20 cellular contexts compared by ENCODE assay signal in the genomic region with DNA sequence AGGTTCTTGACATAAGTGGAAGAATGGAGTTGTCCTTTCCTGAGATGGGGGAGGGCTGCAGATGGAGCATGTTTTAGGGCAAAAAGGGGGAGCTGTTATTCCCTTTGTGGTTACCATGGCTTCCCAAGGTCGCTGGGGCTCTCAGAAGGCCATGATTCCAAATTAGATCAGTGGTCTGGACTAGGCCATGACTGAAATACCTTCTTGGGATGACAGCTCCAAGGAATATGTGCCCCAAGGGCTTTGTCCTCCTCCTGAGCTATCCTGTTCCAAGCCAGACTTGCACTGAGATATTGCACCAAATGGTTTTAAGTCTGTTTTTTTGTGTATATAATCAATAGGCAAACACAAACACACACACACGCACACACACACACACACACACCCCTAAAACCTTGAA. TPM values are rescaled to one million over a fixed set of nuclear protein-coding genes. Genes with fewer than 3 reads are reported as not detected.
DNase-seq lines count a peak whose midpoint lies in the region; ATAC-seq, FAIRE-seq and TF ChIP-seq lines count a peak whose summit lies in the region.
"Had no signal": no experiment of that assay in that cellular context is flagged by ENCODE, and none has a peak within 500 bp of the region (broad histone marks: within the 10 kb centered on the region; RNA-seq: fewer than 3 reads in every experiment).

No MANE protein-coding gene starts in this region.

- TF ChIP-seq EP300 in H1 (IDR thresholded peaks at IDR 0.05; ENCODE audit: borderline replicate concordance in 1 of 2, low read depth in 2 of 2, low read length in 2 of 2) = no peak

- no peak overlapping the region for H2BK15ac ChIP-seq in H1 (ENCODE audit: low read length)

- CTCF ChIA-PET in MCF 10A (lab: Yijun Ruan, JAX) (no interaction called here), mammary epithelial cell (lab: Charles Lee; ENCODE audit: low non-redundant PET) (no interaction called here), H1 (lab: Charles Lee; ENCODE audit: partially characterized antibody) (interaction anchor here (0.6 to 1.5 kb wide), 3 partner anchors 12 to 80 kb away, joined by 3 to 5 read pairs (median 3); no protein-coding TSS in a partner anchor)

- no peak overlapping the region for H3K14ac ChIP-seq in H1 (ENCODE audit: insufficient read length)

- in situ Hi-C loops in mammary epithelial cell (cut with MboI; ENCODE audit: low sequenced_read_pairs in 2 of 2) = no loop called here
- in situ Hi-C loops in G401 (cut with HindIII; ENCODE audit: low sequenced_read_pairs) = no loop called here

- TF ChIP-seq POLR2A in H1 (IDR thresholded peaks at IDR 0.05; ENCODE audit: control extremely low read depth in 1 of 2, low read depth in 2 of 2, low read length in 2 of 2) = no peak

- H3K27ac ChIP-seq in mammary epithelial cell (ENCODE audit: insufficient read depth, low read depth, low read length) (no peak overlapping the region), H1 (ENCODE audit: low read depth, low read length) (no peak overlapping the region)

- no peaks in the 10 kb centered on the region for H3K27me3 Mint-ChIP-seq in MCF 10A (ENCODE audit: insufficient read depth, unreplicated experiment)
- no peaks in the 10 kb centered on the region for H3K27me3 Mint-ChIP-seq in stimulated activated memory B cell treated with anti-CD40 and anti-IgM and Interleukin-4, amounts not matched to agents 10 μg/mL and 1 μg/mL and 100 μg/mL, for 72 hours

- H3K36me3 Mint-ChIP-seq in MCF 10A (ENCODE audit: insufficient read depth, unreplicated experiment) = peaks cover 15% of the 10 kb centered on the region
- H3K36me3 Mint-ChIP-seq in stimulated activated memory B cell treated with anti-CD40 and anti-IgM and Interleukin-4, amounts not matched to agents 10 μg/mL and 1 μg/mL and 100 μg/mL, for 72 hours = peaks cover 4% of the 10 kb centered on the region

- no peak overlapping the region for H3K18ac ChIP-seq in H1 (ENCODE audit: extremely low read depth, low read length)

- no peak for ATAC-seq in stimulated activated memory B cell treated with anti-CD40 and anti-IgM and Interleukin-4, amounts not matched to agents 10 μg/mL and 1 μg/mL and 100 μg/mL, for 72 hours
- ATAC-seq: foreskin keratinocyte, K562, lower lobe of right lung had no signal

- H2AFZ ChIP-seq in mammary epithelial cell (ENCODE audit: low read depth, low read length) = no peak overlapping the region
- no peak overlapping the region for H2AFZ ChIP-seq in H1 (ENCODE audit: low read length)

- H2AK5ac ChIP-seq in H1 (ENCODE audit: low read depth, low read length) = peak overlapping the region; percentile 82; the same call in 1 of the 2 replicates

- peaks cover 17% of the 10 kb centered on the region for H3K79me2 ChIP-seq in mammary epithelial cell (ENCODE audit: insufficient read depth, low read length)
- peaks cover 15 to 18% of the 10 kb centered on the region in 2 experiments for H3K79me2 ChIP-seq in H1 (ENCODE audit: control insufficient read depth in 1 of 2, insufficient read depth in 2 of 2, low read length in 2 of 2)

- peaks cover 2% of the 10 kb centered on the region for H3K23me2 ChIP-seq in H1 (ENCODE audit: low read depth, low read length)

- H3K9ac ChIP-seq in mammary epithelial cell (ENCODE audit: insufficient read depth, low read length) (no peak overlapping the region), H1 (replicated peaks in 1 of 4; ENCODE audit: extremely low read depth in 1 of 4, low read depth in 3 of 4, low read length in 3 of 4) (no peak overlapping the region)

- H4K91ac ChIP-seq in H1 (replicated peaks; ENCODE audit: insufficient read length, low read length) = no peak overlapping the region

- POLR2A ChIA-PET in MCF 10A (lab: Yijun Ruan, JAX) (interaction anchor here (0.7 to 4.7 kb wide), 4 partner anchors 28 to 259 kb away, joined by 4 to 48 read pairs (median 4); no protein-coding TSS in a partner anchor), H1 (lab: Charles Lee; ENCODE audit: partially characterized antibody) (no interaction called here)

- TF ChIP-seq RAD21 in H1 (IDR thresholded peaks at IDR 0.05 in 1 of 2, conservative IDR thresholded peaks at IDR 0.05 in 1 of 2; ENCODE audit: low read depth in 2 of 2, low read length in 2 of 2) = no peak

- no peak overlapping the region for H3K4ac ChIP-seq in H1 (replicated peaks; ENCODE audit: insufficient read length, low read depth, low read length)

- H2BK5ac ChIP-seq in H1 (ENCODE audit: low read depth, low read length) = no peak overlapping the region

- H3K23ac ChIP-seq in H1 (ENCODE audit: insufficient read length) = no peak overlapping the region

- H3K9me3 ChIP-seq in mammary epithelial cell (replicated peaks; ENCODE audit: insufficient read depth, low read length) (peaks cover 10% of the 10 kb centered on the region), H1 (ENCODE audit: insufficient read depth in 2 of 2, low read depth in 1 of 2, low read length in 1 of 2) (peaks cover 2 to 3% of the 10 kb centered on the region in 2 experiments; a peak in 1 of 4 replicates)

- H3K4me1 Mint-ChIP-seq in MCF 10A (ENCODE audit: insufficient read depth, unreplicated experiment) = peaks cover 2% of the 10 kb centered on the region
- H3K4me1 Mint-ChIP-seq in stimulated activated memory B cell treated with anti-CD40 and anti-IgM and Interleukin-4, amounts not matched to agents 10 μg/mL and 1 μg/mL and 100 μg/mL, for 72 hours = peaks cover 30% of the 10 kb centered on the region

- no peak overlapping the region for H3K56ac ChIP-seq in H1 (replicated peaks; ENCODE audit: insufficient read length, low read depth, low read length)

- H3K27ac Mint-ChIP-seq in MCF 10A (ENCODE audit: low read depth, unreplicated experiment) = peak overlapping the region; percentile 94
- H3K27ac Mint-ChIP-seq in stimulated activated memory B cell treated with anti-CD40 and anti-IgM and Interleukin-4, amounts not matched to agents 10 μg/mL and 1 μg/mL and 100 μg/mL, for 72 hours = peak overlapping the region; percentile 97

- H4K20me1 ChIP-seq in mammary epithelial cell (ENCODE audit: insufficient read depth, low read length) = no peaks in the 10 kb centered on the region
- H4K20me1 ChIP-seq in H1 (replicated peaks in 1 of 2; ENCODE audit: control insufficient read depth in 1 of 2, insufficient read depth in 2 of 2, low read length in 2 of 2) = peaks cover 4% of the 10 kb centered on the region in 2 experiments

- TF ChIP-seq CTCF in MCF 10A (IDR thresholded peaks at IDR 0.05; ENCODE audit: unreplicated experiment) = no peak
- no peak for TF ChIP-seq CTCF in mammary epithelial cell (conservative IDR thresholded peaks at IDR 0.05 in 1 of 2, IDR thresholded peaks at IDR 0.05 in 1 of 2; ENCODE audit: extremely low read depth in 1 of 2, insufficient read depth in 1 of 2, low read depth in 1 of 2, low read length in 2 of 2)
- TF ChIP-seq CTCF in H1 (IDR thresholded peaks at IDR 0.05; ENCODE audit: control extremely low read depth in 1 of 3, insufficient read depth in 1 of 3, low read depth in 1 of 3, low read length in 3 of 3) = no peak

- no peaks in the 10 kb centered on the region for H3K79me1 ChIP-seq in H1 (ENCODE audit: low read depth, low read length)

- H3K27me3 ChIP-seq in mammary epithelial cell (ENCODE audit: insufficient read depth, low read length) (no peaks in the 10 kb centered on the region), H1 (replicated peaks in 1 of 4; ENCODE audit: control insufficient read depth in 3 of 4, extremely low read depth in 1 of 4, insufficient read depth in 3 of 4, low read length in 3 of 4) (no peaks in the 10 kb centered on the region)
- H3K27me3 ChIP-seq: foreskin keratinocyte, sigmoid colon, SJCRH30 had no signal

- DNase-seq in MCF 10A (ENCODE audit: unreplicated experiment) = no peak
- no peak for DNase-seq in mammary epithelial cell
- DNase-seq in RPMI7951 (ENCODE audit: low read depth) = peak; percentile 64
- no peak for DNase-seq in H1 (ENCODE audit: low read depth in 1 of 2, low spot score in 2 of 2)
- no peak for DNase-seq in G401 (ENCODE audit: low spot score)
- DNase-seq in hippocampal formation (lab: John Stamatoyannopoulos, UW) = no peak
- no peak for DNase-seq in OCI-M1 (lab: John Stamatoyannopoulos, UW)
- DNase-seq: cerebellar nuclear complex; DMS53; foreskin keratinocyte; H7; lower lobe of right lung; NCI-H1417 treated with DMSO at 0.1 percent for 48 hours; occipital lobe; sigmoid colon; SJCRH30; stimulated activated CD4-positive, alpha-beta T cell treated with anti-CD3 and anti-CD28 coated beads, Interleukin-4, amount 100 ng/mL, for 24 hours had no signal

- BruUV-seq in MCF 10A (replicated peaks; lab: Mats Ljungman, UMichigan) (no TSS peak), mammary epithelial cell (replicated peaks; lab: Mats Ljungman, UMichigan) (no TSS peak)

- H3K4me2 ChIP-seq in mammary epithelial cell (ENCODE audit: insufficient read depth, low read depth, low read length) = no peak overlapping the region
- H3K4me2 ChIP-seq in H1 (ENCODE audit: insufficient read depth in 1 of 2, low read depth in 2 of 2, low read length in 2 of 2) = peak overlapping the region in 1 of 2 experiments; percentile 63; a peak in 2 of 4 replicates

- no peak overlapping the region for H2BK20ac ChIP-seq in H1 (ENCODE audit: low read length)

- H3K4me1 ChIP-seq in mammary epithelial cell (ENCODE audit: insufficient read depth, low read length) = peaks cover 11% of the 10 kb centered on the region
- H3K4me1 ChIP-seq in H1 (replicated peaks in 1 of 4; ENCODE audit: control insufficient read depth in 3 of 4, insufficient read depth in 4 of 4, low read length in 3 of 4) = no peaks in the 10 kb centered on the region; a peak in 1 of 7 replicates
- H3K4me1 ChIP-seq: foreskin keratinocyte had no signal

- dilution Hi-C loops in mammary epithelial cell (cut with HindIII; ENCODE audit: low sequenced_read_pairs) = no loop called here

- peaks cover 30% of the 10 kb centered on the region for H3K9me3 Mint-ChIP-seq in MCF 10A (ENCODE audit: unreplicated experiment)
- H3K9me3 Mint-ChIP-seq in stimulated activated memory B cell treated with anti-CD40 and anti-IgM and Interleukin-4, amounts not matched to agents 10 μg/mL and 1 μg/mL and 100 μg/mL, for 72 hours = peaks cover 18% of the 10 kb centered on the region

- FAIRE-seq in H1 (lab: Jason Lieb, UNC) = no peak
- FAIRE-seq: endometrium, K562 had no signal

- 82% methylated on average over 2 of the region's 2 CpGs for WGBS in mammary epithelial cell (ENCODE audit: low coverage, missing lambda C conversion rate)
- 79% methylated on average over 2 of the region's 2 CpGs; no CpG with 5 or more reads in 1 of the 2 experiments for WGBS in H1 (ENCODE audit: extremely low coverage in 1 of 2, insufficient coverage in 1 of 2, insufficient read length in 1 of 2, insufficient replicate concordance in 2 of 2, low coverage in 1 of 2, low lambda C conversion rate in 2 of 2, missing lambda C conversion rate in 1 of 2), 2 experiments

- no peak overlapping the region for H4K8ac ChIP-seq in H1 (ENCODE audit: extremely low read depth, insufficient read depth, low read length)

- H3K4me3 Mint-ChIP-seq in MCF 10A (ENCODE audit: unreplicated experiment) = peak overlapping the region; percentile 87
- H3K4me3 Mint-ChIP-seq in stimulated activated memory B cell treated with anti-CD40 and anti-IgM and Interleukin-4, amounts not matched to agents 10 μg/mL and 1 μg/mL and 100 μg/mL, for 72 hours = no peak overlapping the region

- intact Hi-C loops in MCF 10A (cut with micrococcal nuclease) (no loop called here), mammary epithelial cell (cut with micrococcal nuclease) (loop anchor here (2.0 kb wide), 1 partner anchor 877 kb away; no protein-coding TSS in a partner anchor)

- no peak overlapping the region for H4K5ac ChIP-seq in H1 (ENCODE audit: insufficient read length, low read depth, low read length)

- H3K36me3 ChIP-seq in mammary epithelial cell (ENCODE audit: insufficient read depth, low read length) (no peaks in the 10 kb centered on the region), H1 (ENCODE audit: control insufficient read depth in 2 of 4, insufficient read depth in 4 of 4, low read length in 3 of 4) (peaks cover 0 to 3% (median 0%) of the 10 kb centered on the region in 4 experiments; a peak in 1 of 8 replicates)
- H3K36me3 ChIP-seq: lower lobe of right lung, sigmoid colon, SJCRH30 had no signal

- no peak overlapping the region for H3K4me3 ChIP-seq in mammary epithelial cell (replicated peaks in 1 of 3; ENCODE audit: insufficient read depth in 1 of 3, low read depth in 2 of 3, low read length in 3 of 3)
- no peak overlapping the region for H3K4me3 ChIP-seq in H1 (ENCODE audit: extremely low read depth in 1 of 4, insufficient read depth in 2 of 4, low read depth in 3 of 4, low read length in 4 of 4)
- H3K4me3 ChIP-seq: sigmoid colon had no signal

- peak overlapping the region; percentile 55; the same call in 1 of the 2 replicates for H2BK12ac ChIP-seq in H1 (ENCODE audit: low read depth, low read length)

- H2BK120ac ChIP-seq in H1 (replicated peaks; ENCODE audit: low read depth, low read length) = no peak overlapping the region

RNA-seq across cellular contexts. Expression of a gene that starts 3.0 kb away (rescaled TPM):
- total RNA-seq in MCF 10A (2022) (74.4 and 84.7 TPM in 2 replicates), mammary epithelial cell (10 to 100 TPM; 26.8 to 35.3 TPM)
- polyA plus RNA-seq in mammary epithelial cell (29.5 TPM), H1 (2011; rRNA removed) (58.2 and 65.5 TPM in 2 replicates)
- 21.7 TPM for polyA minus RNA-seq in mammary epithelial cell
- 76.4 and 92.3 TPM in 2 replicates for total RNA-seq in RPMI7951 (2014; rRNA removed; shearing (Covaris generic))
- total RNA-seq in H1 (2021; fragmentation: NEBNext Ultra II Directional; extraction: Animal tissue kit (Norgen Biotek cat#: 25700)) = 202 and 217 TPM in 2 replicates
- polyA plus RNA-seq in H1 (2011; cell fraction: cytosol; rRNA removed) = 80.3 TPM
- polyA plus RNA-seq in H1 (2011; cell fraction: nucleus; rRNA removed) = 94.0 TPM
- 73.6 to 109 TPM (median 89.5 TPM) in 4 replicates for polyA plus RNA-seq in H1 (2012, experiment 1 of 2)
- 7.1 TPM for polyA plus RNA-seq in H1 (2012, experiment 2 of 2)
- 140 TPM for polyA plus RNA-seq in H1 (2013, experiment 1 of 2)
- 139 TPM for polyA plus RNA-seq in H1 (2013, experiment 2 of 2)
- 109 and 131 TPM in 2 replicates for polyA minus RNA-seq in H1 (2011; rRNA and poly(A)+ RNA removed)
- polyA minus RNA-seq in H1 (2011; cell fraction: cytosol; rRNA and poly(A)+ RNA removed) = 86.8 TPM
- polyA minus RNA-seq in H1 (2011; cell fraction: nucleus; rRNA and poly(A)+ RNA removed) = 208 TPM
- 207 and 336 TPM in 2 replicates for total RNA-seq in G401 (2014; rRNA removed; shearing (Covaris generic))
